ENCODE assay signal across 8 cellular contexts in genomic region chr15:65384895-65385867, GRCh38. TPM values are rescaled to one million over a fixed set of nuclear protein-coding genes. Genes with fewer than 3 reads are reported as not detected.
DNase-seq lines count a peak whose midpoint lies in the region; ATAC-seq and TF ChIP-seq lines count a peak whose summit lies in the region.

No MANE protein-coding gene starts in this region.

- intact Hi-C loops in naive thymus-derived CD4-positive, alpha-beta T cell (cut with micrococcal nuclease): loop anchor here (1.0 to 5.0 kb wide), 8 partner anchors 66 to 356 kb away; partner anchors contain the start of genes CLPX (in 2 of the 2) and MTFMT (in 1 of the 2)

- CTCF ChIA-PET in AG04450 (lab: Charles Lee): interaction anchor here (0.5 to 8.1 kb wide), 22 partner anchors 8 to 211 kb away, joined by 3 to 211 read pairs (median 5); no protein-coding TSS in a partner anchor
- CTCF ChIA-PET in naive thymus-derived CD4-positive, alpha-beta T cell (lab: Charles Lee): interaction anchor here (0.6 to 6.6 kb wide), 15 partner anchors 9 to 365 kb away, joined by 3 to 45 read pairs (median 4); no protein-coding TSS in a partner anchor

- peaks cover 19% of the 10 kb centered on the region for H3K27me3 Mint-ChIP-seq in activated T-helper 17 cell treated with anti-CD3 and anti-CD28 coated beads, Interleukin-2, amount 50 U/mL, for 72 hours
- H3K27me3 Mint-ChIP-seq in naive thymus-derived CD4-positive, alpha-beta T cell: peaks cover 5 to 44% (median 14%) of the 10 kb centered on the region in 5 donors
- peaks cover 34% of the 10 kb centered on the region for H3K27me3 Mint-ChIP-seq in stimulated activated memory B cell treated with anti-CD40 and anti-IgM and Interleukin-4, amounts not matched to agents 10 μg/mL and 1 μg/mL and 100 μg/mL, for 72 hours

- H3K27ac ChIP-seq in AG04450 (ENCODE audit: low read depth, low read length) (no peak overlapping the region), fibroblast of lung (ENCODE audit: insufficient read depth, low read length) (no peak overlapping the region)
- H3K27ac ChIP-seq in naive thymus-derived CD4-positive, alpha-beta T cell (ENCODE audit: low read depth, low read length): peak overlapping the region; percentile 49

- H2AFZ ChIP-seq in fibroblast of lung (ENCODE audit: low read length): peak overlapping the region; percentile 50

- no peak overlapping the region for H3K4me2 ChIP-seq in fibroblast of lung (ENCODE audit: extremely low read depth, insufficient read depth, low read length)

- no peaks in the 10 kb centered on the region for H3K36me3 ChIP-seq in fibroblast of lung (ENCODE audit: control insufficient read depth, insufficient read depth, low read length)
- no peaks in the 10 kb centered on the region for H3K36me3 ChIP-seq in naive thymus-derived CD4-positive, alpha-beta T cell (ENCODE audit: control insufficient read depth in 2 of 3, insufficient read depth in 3 of 3, low read length in 3 of 3)

- H3K4me1 ChIP-seq in fibroblast of lung (ENCODE audit: control insufficient read depth, extremely low read depth, insufficient read depth, low read length): peaks cover 3% of the 10 kb centered on the region
- H3K4me1 ChIP-seq in naive thymus-derived CD4-positive, alpha-beta T cell (ENCODE audit: control insufficient read depth in 2 of 2, insufficient read depth in 2 of 2, low read length in 2 of 2): peaks cover 4 to 9% of the 10 kb centered on the region in 2 donors

- peak overlapping the region; percentile 81 for H3K4me3 Mint-ChIP-seq in activated T-helper 17 cell treated with anti-CD3 and anti-CD28 coated beads, Interleukin-2, amount 50 U/mL, for 72 hours
- H3K4me3 Mint-ChIP-seq in naive thymus-derived CD4-positive, alpha-beta T cell: peak overlapping the region; percentile 85 to 91 (median 90)
- peak overlapping the region; percentile 80 for H3K4me3 Mint-ChIP-seq in stimulated activated memory B cell treated with anti-CD40 and anti-IgM and Interleukin-4, amounts not matched to agents 10 μg/mL and 1 μg/mL and 100 μg/mL, for 72 hours

- POLR2A ChIA-PET in AG04450 (lab: Yijun Ruan, JAX): no interaction called here
- POLR2A ChIA-PET in naive thymus-derived CD4-positive, alpha-beta T cell (lab: Charles Lee): no interaction called here

- H3K9me3 Mint-ChIP-seq in activated T-helper 17 cell treated with anti-CD3 and anti-CD28 coated beads, Interleukin-2, amount 50 U/mL, for 72 hours: no peaks in the 10 kb centered on the region
- H3K9me3 Mint-ChIP-seq in naive thymus-derived CD4-positive, alpha-beta T cell: no peaks in the 10 kb centered on the region
- H3K9me3 Mint-ChIP-seq in stimulated activated memory B cell treated with anti-CD40 and anti-IgM and Interleukin-4, amounts not matched to agents 10 μg/mL and 1 μg/mL and 100 μg/mL, for 72 hours: no peaks in the 10 kb centered on the region

- no peak overlapping the region for H3K9ac ChIP-seq in fibroblast of lung (ENCODE audit: insufficient read depth, low read length)

- peak overlapping the region; percentile 80 for H3K27ac Mint-ChIP-seq in activated T-helper 17 cell treated with anti-CD3 and anti-CD28 coated beads, Interleukin-2, amount 50 U/mL, for 72 hours
- H3K27ac Mint-ChIP-seq in naive thymus-derived CD4-positive, alpha-beta T cell: peak overlapping the region in 5 of 9 donors; percentile 41 to 78 (median 67)
- peak overlapping the region; percentile 59 for H3K27ac Mint-ChIP-seq in stimulated activated memory B cell treated with anti-CD40 and anti-IgM and Interleukin-4, amounts not matched to agents 10 μg/mL and 1 μg/mL and 100 μg/mL, for 72 hours

- peaks cover 9% of the 10 kb centered on the region for H3K4me1 Mint-ChIP-seq in activated T-helper 17 cell treated with anti-CD3 and anti-CD28 coated beads, Interleukin-2, amount 50 U/mL, for 72 hours
- peaks cover 4 to 11% (median 8%) of the 10 kb centered on the region in 7 donors for H3K4me1 Mint-ChIP-seq in naive thymus-derived CD4-positive, alpha-beta T cell
- peaks cover 14% of the 10 kb centered on the region for H3K4me1 Mint-ChIP-seq in stimulated activated memory B cell treated with anti-CD40 and anti-IgM and Interleukin-4, amounts not matched to agents 10 μg/mL and 1 μg/mL and 100 μg/mL, for 72 hours

- H3K9me3 ChIP-seq in AG04450 (ENCODE audit: control insufficient read depth, insufficient read depth, low read length) (no peaks in the 10 kb centered on the region; the same call in 1 of the 2 replicates), fibroblast of lung (ENCODE audit: control insufficient read depth, insufficient read depth, low read depth, low read length) (no peaks in the 10 kb centered on the region)
- no peaks in the 10 kb centered on the region for H3K9me3 ChIP-seq in naive thymus-derived CD4-positive, alpha-beta T cell (ENCODE audit: control insufficient read depth in 2 of 3, low read length in 3 of 3)

- H3K4me3 ChIP-seq in AG04450 (ENCODE audit: low read depth, low read length) (no peak overlapping the region), LNCaP clone FGC (ENCODE audit: low read depth, low read length) (no peak overlapping the region), fibroblast of lung (replicated peaks in 1 of 4; ENCODE audit: control extremely low read depth in 1 of 4, insufficient read depth in 1 of 4, low read depth in 3 of 4, low read length in 4 of 4) (no peak overlapping the region)
- peak overlapping the region; percentile 83 for H3K4me3 ChIP-seq in naive thymus-derived CD4-positive, alpha-beta T cell (ENCODE audit: low read length)

- ATAC-seq in GM19035 (IDR thresholded peaks at IDR 0.05; ENCODE audit: unreplicated experiment): peak; percentile 58
- peak; percentile 88 for ATAC-seq in activated T-helper 17 cell treated with anti-CD3 and anti-CD28 coated beads, Interleukin-2, amount 50 U/mL, for 72 hours (replicated peaks)
- ATAC-seq in naive thymus-derived CD4-positive, alpha-beta T cell: peak; percentile 92
- ATAC-seq in stimulated activated memory B cell treated with anti-CD40 and anti-IgM and Interleukin-4, amounts not matched to agents 10 μg/mL and 1 μg/mL and 100 μg/mL, for 72 hours: peak; percentile 90

- H4K20me1 ChIP-seq in fibroblast of lung (ENCODE audit: control insufficient read depth, extremely low read depth, insufficient read depth, low read length): no peaks in the 10 kb centered on the region

- TF ChIP-seq CTCF in AG04450 (IDR thresholded peaks at IDR 0.05; ENCODE audit: low read depth, low read length): peak; percentile 86
- TF ChIP-seq CTCF in LNCaP clone FGC (IDR thresholded peaks at IDR 0.05; ENCODE audit: control insufficient read depth, extremely low read depth, insufficient read depth): peak; percentile 92
- peak; percentile 74 to 82 for TF ChIP-seq CTCF in fibroblast of lung (conservative IDR thresholded peaks at IDR 0.05 in 1 of 2, IDR thresholded peaks at IDR 0.05 in 1 of 2; ENCODE audit: low read depth in 1 of 2, low read length in 2 of 2)

- DNase-seq in AG04450 (ENCODE audit: low read depth, low spot score) (peak; percentile 43), LNCaP clone FGC (ENCODE audit: low read depth) (peak; percentile 44), RPMI7951 (ENCODE audit: low read depth) (peak; percentile 83), fibroblast of lung (ENCODE audit: low read depth in 2 of 2) (peak; percentile 68 to 77)
- peak; percentile 65 to 85 (median 78) for DNase-seq in naive thymus-derived CD4-positive, alpha-beta T cell

- H3K27me3 ChIP-seq in AG04450 (ENCODE audit: control insufficient read depth, insufficient read depth, low read length) (peaks cover 22% of the 10 kb centered on the region), fibroblast of lung (ENCODE audit: control insufficient read depth, insufficient read depth, low read length) (peaks cover 11% of the 10 kb centered on the region)
- H3K27me3 ChIP-seq in naive thymus-derived CD4-positive, alpha-beta T cell (ENCODE audit: control insufficient read depth in 2 of 2, insufficient read depth in 2 of 2, low read length in 2 of 2): no peaks in the 10 kb centered on the region

- H3K79me2 ChIP-seq in fibroblast of lung (ENCODE audit: control insufficient read depth, insufficient read depth, low read length): no peaks in the 10 kb centered on the region

- no peaks in the 10 kb centered on the region for H3K36me3 Mint-ChIP-seq in activated T-helper 17 cell treated with anti-CD3 and anti-CD28 coated beads, Interleukin-2, amount 50 U/mL, for 72 hours (ENCODE audit: low read depth)
- no peaks in the 10 kb centered on the region for H3K36me3 Mint-ChIP-seq in naive thymus-derived CD4-positive, alpha-beta T cell
- no peaks in the 10 kb centered on the region for H3K36me3 Mint-ChIP-seq in stimulated activated memory B cell treated with anti-CD40 and anti-IgM and Interleukin-4, amounts not matched to agents 10 μg/mL and 1 μg/mL and 100 μg/mL, for 72 hours

RNA-seq across cellular contexts. Expression of gene IGDCC3, which starts 7.4 kb away (rescaled TPM):
- polyA plus RNA-seq in AG04450 (2011; rRNA removed) (0.11 and 0.16 TPM in 2 replicates), fibroblast of lung (0.15 TPM in 1 of 2 replicates, not detected in the other)
- 0.18 TPM in 1 of 2 replicates, not detected in the other for polyA minus RNA-seq in AG04450 (2011; rRNA and poly(A)+ RNA removed)
- total RNA-seq in RPMI7951 (2014; rRNA removed; shearing (Covaris generic)): not detected in 2 replicates
- total RNA-seq in activated T-helper 17 cell treated with anti-CD3 and anti-CD28 coated beads, Interleukin-2, amount 50 U/mL, for 72 hours: not detected
- total RNA-seq in fibroblast of lung: not detected in 2 replicates
- 0.19 TPM in 1 of 2 replicates, not detected in the other for polyA plus RNA-seq in fibroblast of lung (2012)
- polyA minus RNA-seq in fibroblast of lung (ENCODE audit: low replicate concordance): not detected in 2 replicates
- total RNA-seq in naive thymus-derived CD4-positive, alpha-beta T cell: not detected
- not detected for polyA plus RNA-seq in naive thymus-derived CD4-positive, alpha-beta T cell

RNA-seq across cellular contexts. Expression of gene IGDCC4, which starts 37.6 kb away (rescaled TPM):
- 5.2 and 5.6 TPM in 2 replicates for polyA plus RNA-seq in AG04450 (2011; rRNA removed)
- 6.0 and 7.2 TPM in 2 replicates for polyA minus RNA-seq in AG04450 (2011; rRNA and poly(A)+ RNA removed)
- 0.10 and 0.12 TPM in 2 replicates for total RNA-seq in RPMI7951 (2014; rRNA removed; shearing (Covaris generic))
- total RNA-seq in activated T-helper 17 cell treated with anti-CD3 and anti-CD28 coated beads, Interleukin-2, amount 50 U/mL, for 72 hours: under 1 TPM; 0.15 to 0.66 TPM
- total RNA-seq in fibroblast of lung: 2.8 and 5.6 TPM in 2 replicates
- polyA plus RNA-seq in fibroblast of lung: 0.93 and 0.94 TPM in 2 replicates
- polyA plus RNA-seq in fibroblast of lung (2012): 0.69 and 0.78 TPM in 2 replicates
- 0.74 and 2.5 TPM in 2 replicates for polyA minus RNA-seq in fibroblast of lung (ENCODE audit: low replicate concordance)
- under 1 TPM in 4 of 5 experiments, not detected in 1; 0.08 to 0.34 (median 0.14) TPM for total RNA-seq in naive thymus-derived CD4-positive, alpha-beta T cell
- under 1 TPM in 1 of 2 donors, not detected in 1; 0.12 TPM for polyA plus RNA-seq in naive thymus-derived CD4-positive, alpha-beta T cell
